In genomic region chr16:89957214-89957785, GRCh38 we compare ENCODE assay signal across 27 cellular contexts. TPM values are rescaled to one million over a fixed set of nuclear protein-coding genes. Genes with fewer than 3 reads are reported as not detected.
DNase-seq lines count a peak whose midpoint lies in the region; ATAC-seq, FAIRE-seq and TF ChIP-seq lines count a peak whose summit lies in the region.
"Had no signal": no experiment of that assay in that cellular context is flagged by ENCODE, and none has a peak within 500 bp of the region (broad histone marks: within the 10 kb centered on the region; RNA-seq: fewer than 3 reads in every experiment).

No MANE protein-coding gene starts in this region.

- H3K27me3 Mint-ChIP-seq in astrocyte (ENCODE audit: low read depth, unreplicated experiment) (no peaks in the 10 kb centered on the region), nephron progenitor cell (ENCODE audit: low read depth, poor library complexity) (no peaks in the 10 kb centered on the region)
- H3K27me3 Mint-ChIP-seq in naive thymus-derived CD4-positive, alpha-beta T cell: no peaks in the 10 kb centered on the region
- H3K27me3 Mint-ChIP-seq in activated CD4-positive, alpha-beta T cell treated with anti-CD3 and anti-CD28 coated beads, Interleukin-2, amount 10 ng/mL, durations not matched to agents 7 days and 5 days: no peaks in the 10 kb centered on the region
- H3K27me3 Mint-ChIP-seq: activated naive CD8-positive, alpha-beta T cell; stimulated activated naive CD8-positive, alpha-beta T cell treated with anti-CD3 and anti-CD28 coated beads, Interleukin-15, amount 100 ng/mL, for 72 hours; type B pancreatic cell had no signal

- H3K9ac ChIP-seq in astrocyte (ENCODE audit: low read length) (no peak overlapping the region), colonic mucosa (ENCODE audit: low read depth in 2 of 2, low read length in 2 of 2) (no peak overlapping the region)
- H3K9ac ChIP-seq: BLaER1 had no signal

- peaks cover 18% of the 10 kb centered on the region for H3K79me2 ChIP-seq in astrocyte (ENCODE audit: insufficient read depth, low read length)

- POLR2A ChIA-PET in naive thymus-derived CD4-positive, alpha-beta T cell (lab: Charles Lee): no interaction called here
- POLR2A ChIA-PET in activated CD4-positive, alpha-beta T cell treated with anti-CD3 and anti-CD28 coated beads, Interleukin-2, amount 10 ng/mL, durations not matched to agents 7 days and 5 days (lab: Charles Lee): no interaction called here

- H3K4me3 ChIP-seq in right atrium auricular region (peak overlapping the region in 1 of 2 donors; percentile 10), astrocyte (ENCODE audit: insufficient read depth, low read depth, low read length) (no peak overlapping the region), colonic mucosa (no peak overlapping the region)
- no peak overlapping the region for H3K4me3 ChIP-seq in naive thymus-derived CD4-positive, alpha-beta T cell (ENCODE audit: low read length)
- H3K4me3 ChIP-seq: BLaER1, GM23338, ovary, right lobe of liver had no signal

- no peak overlapping the region for H3K4me3 Mint-ChIP-seq in astrocyte (ENCODE audit: unreplicated experiment)
- peak overlapping the region in 1 of 10 donors; percentile 30 for H3K4me3 Mint-ChIP-seq in naive thymus-derived CD4-positive, alpha-beta T cell
- H3K4me3 Mint-ChIP-seq in activated CD4-positive, alpha-beta T cell treated with anti-CD3 and anti-CD28 coated beads, Interleukin-2, amount 10 ng/mL, durations not matched to agents 7 days and 5 days: no peak overlapping the region
- H3K4me3 Mint-ChIP-seq in nephron progenitor cell: no peak overlapping the region
- H3K4me3 Mint-ChIP-seq: activated naive CD8-positive, alpha-beta T cell; stimulated activated naive CD8-positive, alpha-beta T cell treated with anti-CD3 and anti-CD28 coated beads, Interleukin-15, amount 100 ng/mL, for 72 hours; type B pancreatic cell had no signal

- H3K36me3 Mint-ChIP-seq in astrocyte (ENCODE audit: low read depth, unreplicated experiment) (peaks cover 28% of the 10 kb centered on the region), nephron progenitor cell (ENCODE audit: low read depth) (peaks cover 31% of the 10 kb centered on the region)
- H3K36me3 Mint-ChIP-seq in naive thymus-derived CD4-positive, alpha-beta T cell: peaks cover 1 to 29% (median 8%) of the 10 kb centered on the region in 5 donors
- peaks cover 7% of the 10 kb centered on the region for H3K36me3 Mint-ChIP-seq in activated CD4-positive, alpha-beta T cell treated with anti-CD3 and anti-CD28 coated beads, Interleukin-2, amount 10 ng/mL, durations not matched to agents 7 days and 5 days (ENCODE audit: low read depth)
- H3K36me3 Mint-ChIP-seq: activated naive CD8-positive, alpha-beta T cell had no signal

- H3K36me3 ChIP-seq in right atrium auricular region (peaks cover 34% of the 10 kb centered on the region), astrocyte (ENCODE audit: insufficient read depth, low read length) (peaks cover 14% of the 10 kb centered on the region), colonic mucosa (no peaks in the 10 kb centered on the region)
- peaks cover 0 to 61% (median 0%) of the 10 kb centered on the region in 3 experiments for H3K36me3 ChIP-seq in naive thymus-derived CD4-positive, alpha-beta T cell (ENCODE audit: control insufficient read depth in 2 of 3, insufficient read depth in 3 of 3, low read length in 3 of 3)
- H3K36me3 ChIP-seq: ovary had no signal

- H3K4me1 ChIP-seq in right atrium auricular region (no peaks in the 10 kb centered on the region), astrocyte (ENCODE audit: insufficient read depth, low read length) (no peaks in the 10 kb centered on the region), colonic mucosa (no peaks in the 10 kb centered on the region)
- no peaks in the 10 kb centered on the region for H3K4me1 ChIP-seq in naive thymus-derived CD4-positive, alpha-beta T cell (ENCODE audit: control insufficient read depth in 2 of 2, insufficient read depth in 2 of 2, low read length in 2 of 2)
- H3K4me1 ChIP-seq: ascending aorta, Caco-2, right lobe of liver had no signal

- peak; percentile 9 for ATAC-seq in left ventricle myocardium superior
- peak; percentile 5 for ATAC-seq in naive thymus-derived CD4-positive, alpha-beta T cell
- ATAC-seq: stimulated activated naive CD8-positive, alpha-beta T cell treated with anti-CD3 and anti-CD28 coated beads, Interleukin-15, amount 100 ng/mL, for 72 hours had no signal

- H3K27ac ChIP-seq in right atrium auricular region (no peak overlapping the region), astrocyte (ENCODE audit: low read depth, low read length) (no peak overlapping the region), substantia nigra (ENCODE audit: low read depth, low read length, poor library complexity, severe bottlenecking) (no peak overlapping the region), colonic mucosa (no peak overlapping the region)
- no peak overlapping the region for H3K27ac ChIP-seq in naive thymus-derived CD4-positive, alpha-beta T cell (ENCODE audit: low read depth, low read length)
- H3K27ac ChIP-seq: ascending aorta, BLaER1, epithelial cell of prostate, ovary had no signal

- H3K9me3 Mint-ChIP-seq in astrocyte (ENCODE audit: unreplicated experiment) (no peaks in the 10 kb centered on the region), nephron progenitor cell (no peaks in the 10 kb centered on the region)
- no peaks in the 10 kb centered on the region for H3K9me3 Mint-ChIP-seq in naive thymus-derived CD4-positive, alpha-beta T cell
- no peaks in the 10 kb centered on the region for H3K9me3 Mint-ChIP-seq in activated CD4-positive, alpha-beta T cell treated with anti-CD3 and anti-CD28 coated beads, Interleukin-2, amount 10 ng/mL, durations not matched to agents 7 days and 5 days
- H3K9me3 Mint-ChIP-seq: activated T-helper 2 cell treated with anti-CD3 and anti-CD28 coated beads, Interferon-gamma antibody, Interleukin-2, Interleukin-4, amounts not matched to agents 10 μg/mL and 5 μg/mL and 100 μg/mL, durations not matched to agents 14 hours and 24 hours and 36 hours; GM23338; stimulated activated naive CD8-positive, alpha-beta T cell treated with anti-CD3 and anti-CD28 coated beads, Interleukin-15, amount 100 ng/mL, for 72 hours; type B pancreatic cell had no signal

- no peak overlapping the region for H2AFZ ChIP-seq in astrocyte (ENCODE audit: low read depth, low read length)
- H2AFZ ChIP-seq: GM23338 had no signal

- H3K4me2 ChIP-seq in astrocyte (ENCODE audit: low read length): no peak overlapping the region
- H3K4me2 ChIP-seq: BLaER1, GM23338 had no signal

- intact Hi-C loops in left ventricle myocardium superior (cut with micrococcal nuclease) (no loop called here), colonic mucosa (cut with DNase I) (no loop called here)
- intact Hi-C loops in naive thymus-derived CD4-positive, alpha-beta T cell (cut with micrococcal nuclease): no loop called here

- FAIRE-seq in astrocyte (lab: Jason Lieb, UNC): no peak

- H3K27ac Mint-ChIP-seq in astrocyte (ENCODE audit: unreplicated experiment): peak overlapping the region; percentile 69
- no peak overlapping the region for H3K27ac Mint-ChIP-seq in naive thymus-derived CD4-positive, alpha-beta T cell
- H3K27ac Mint-ChIP-seq in activated CD4-positive, alpha-beta T cell treated with anti-CD3 and anti-CD28 coated beads, Interleukin-2, amount 10 ng/mL, durations not matched to agents 7 days and 5 days: no peak overlapping the region
- H3K27ac Mint-ChIP-seq in nephron progenitor cell: no peak overlapping the region
- H3K27ac Mint-ChIP-seq: activated naive CD8-positive, alpha-beta T cell; activated T-helper 2 cell treated with anti-CD3 and anti-CD28 coated beads, Interferon-gamma antibody, Interleukin-2, Interleukin-4, amounts not matched to agents 10 μg/mL and 5 μg/mL and 100 μg/mL, durations not matched to agents 14 hours and 24 hours and 36 hours; stimulated activated naive CD8-positive, alpha-beta T cell treated with anti-CD3 and anti-CD28 coated beads, Interleukin-15, amount 100 ng/mL, for 72 hours; type B pancreatic cell had no signal

- no peaks in the 10 kb centered on the region for H3K27me3 ChIP-seq in right atrium auricular region
- no peaks in the 10 kb centered on the region for H3K27me3 ChIP-seq in astrocyte (ENCODE audit: insufficient read depth, low read length)
- no peaks in the 10 kb centered on the region for H3K27me3 ChIP-seq in naive thymus-derived CD4-positive, alpha-beta T cell (ENCODE audit: control insufficient read depth in 2 of 2, insufficient read depth in 2 of 2, low read length in 2 of 2)
- no peaks in the 10 kb centered on the region for H3K27me3 ChIP-seq in colonic mucosa
- H3K27me3 ChIP-seq: ascending aorta, BLaER1, ovary, right lobe of liver had no signal

- TF ChIP-seq CTCF in right atrium auricular region (IDR thresholded peaks at IDR 0.05) (no peak), astrocyte (IDR thresholded peaks at IDR 0.05; ENCODE audit: insufficient read depth, low read depth, low read length) (no peak), nephron progenitor cell (IDR thresholded peaks at IDR 0.05) (no peak), colonic mucosa (IDR thresholded peaks at IDR 0.05) (no peak)

- H3K9me3 ChIP-seq in right atrium auricular region (no peaks in the 10 kb centered on the region), astrocyte (ENCODE audit: insufficient read depth, low read depth, low read length) (no peaks in the 10 kb centered on the region), colonic mucosa (no peaks in the 10 kb centered on the region)
- no peaks in the 10 kb centered on the region for H3K9me3 ChIP-seq in naive thymus-derived CD4-positive, alpha-beta T cell (ENCODE audit: control insufficient read depth in 2 of 3, low read length in 3 of 3)
- H3K9me3 ChIP-seq: ascending aorta, BLaER1, Caco-2, ovary, right lobe of liver had no signal

- CTCF ChIA-PET in naive thymus-derived CD4-positive, alpha-beta T cell (lab: Charles Lee): interaction anchor here (0.6 to 1.5 kb wide), 2 partner anchors 8 to 18 kb away, joined by 3 to 4 read pairs; no protein-coding TSS in a partner anchor
- CTCF ChIA-PET in activated CD4-positive, alpha-beta T cell treated with anti-CD3 and anti-CD28 coated beads, Interleukin-2, amount 10 ng/mL, durations not matched to agents 7 days and 5 days (lab: Charles Lee): interaction anchor here (1.4 kb wide), 1 partner anchor 15 kb away, joined by 3 read pairs; no protein-coding TSS in a partner anchor

- no peak for DNase-seq in left ventricle myocardium superior
- DNase-seq in right atrium auricular region (ENCODE audit: low spot score): no peak
- DNase-seq in astrocyte (ENCODE audit: low read depth): no peak
- DNase-seq in naive thymus-derived CD4-positive, alpha-beta T cell: no peak
- DNase-seq in activated CD4-positive, alpha-beta T cell treated with anti-CD3 and anti-CD28 coated beads, Interleukin-2, amount 10 ng/mL, durations not matched to agents 7 days and 5 days: no peak
- no peak for DNase-seq in nephron progenitor cell
- DNase-seq in substantia nigra (lab: John Stamatoyannopoulos, UW): no peak
- no peak for DNase-seq in colonic mucosa
- DNase-seq: activated CD4-positive, alpha-beta T cell treated with anti-CD3 and anti-CD28 coated beads, Interleukin-2, amount 50 U/mL, for 48 hours; activated CD4-positive, CD25-positive, alpha-beta regulatory T cell; activated CD8-positive, alpha-beta memory T cell treated with anti-CD3 and anti-CD28 coated beads, Interleukin-2, amount 50 U/mL, for 48 hours; DMS79 treated with DMSO at 0.1 percent for 48 hours; kidney glomerular epithelial cell; NCI-H1092 treated with DMSO at 0.1 percent for 48 hours; NCI-H1930; NCI-H69; ovary; right lobe of liver; stimulated activated naive CD8-positive, alpha-beta T cell treated with anti-CD3 and anti-CD28 coated beads, Interleukin-15, amount 100 ng/mL, for 72 hours had no signal

- peaks cover 4% of the 10 kb centered on the region for H3K4me1 Mint-ChIP-seq in astrocyte (ENCODE audit: low read depth, unreplicated experiment)
- peaks cover 0 to 16% (median 0%) of the 10 kb centered on the region in 7 donors for H3K4me1 Mint-ChIP-seq in naive thymus-derived CD4-positive, alpha-beta T cell
- no peaks in the 10 kb centered on the region for H3K4me1 Mint-ChIP-seq in activated CD4-positive, alpha-beta T cell treated with anti-CD3 and anti-CD28 coated beads, Interleukin-2, amount 10 ng/mL, durations not matched to agents 7 days and 5 days
- peaks cover 7% of the 10 kb centered on the region for H3K4me1 Mint-ChIP-seq in nephron progenitor cell

- peaks cover 29% of the 10 kb centered on the region for H4K20me1 ChIP-seq in astrocyte (ENCODE audit: insufficient read depth, low read length)

RNA-seq across cellular contexts. Expression of gene DEF8, which starts 8.7 kb away (rescaled TPM):
- total RNA-seq in left ventricle myocardium superior (53.2 TPM), right atrium auricular region (10 to 100 TPM; 50.1 to 69.8 TPM), astrocyte (70.7 and 78.8 TPM in 2 replicates), colonic mucosa (10 to 100 TPM; 24.5 to 28.5 TPM)
- total RNA-seq in naive thymus-derived CD4-positive, alpha-beta T cell: 10 to 100 TPM; 26.7 to 50.3 (median 40.7) TPM
- polyA plus RNA-seq in naive thymus-derived CD4-positive, alpha-beta T cell: 10 to 100 TPM; 19.4 to 31.5 TPM
- total RNA-seq in activated CD4-positive, alpha-beta T cell treated with anti-CD3 and anti-CD28 coated beads, Interleukin-2, amount 10 ng/mL, durations not matched to agents 7 days and 5 days: 10 to 100 TPM; 30.7 to 35.5 TPM

RNA-seq across cellular contexts. Expression of gene TUBB3, which starts 34.2 kb away (rescaled TPM):
- total RNA-seq in left ventricle myocardium superior (1.8 TPM), right atrium auricular region (1 to 10 TPM; 2.2 to 6.4 TPM), astrocyte (360 and 459 TPM in 2 replicates), colonic mucosa (1 to 10 TPM; 3.2 to 8.0 TPM)
- total RNA-seq in naive thymus-derived CD4-positive, alpha-beta T cell: 1 to 10 TPM in 1 of 5 experiments, under 1 TPM in 1, not detected in 3; 0.48 to 2.8 TPM
- polyA plus RNA-seq in naive thymus-derived CD4-positive, alpha-beta T cell: under 1 TPM in 1 of 2 donors, not detected in 1; 0.22 TPM
- total RNA-seq in activated CD4-positive, alpha-beta T cell treated with anti-CD3 and anti-CD28 coated beads, Interleukin-2, amount 10 ng/mL, durations not matched to agents 7 days and 5 days: 1 to 10 TPM; 1.1 to 1.6 TPM

RNA-seq across cellular contexts. Expression of gene MC1R, which starts 38.6 kb away (rescaled TPM):
- total RNA-seq in left ventricle myocardium superior: 1.1 TPM
- 1 to 10 TPM in 1 of 2 donors, under 1 TPM in 1; 0.63 to 1.8 TPM for total RNA-seq in right atrium auricular region
- 8.4 and 9.2 TPM in 2 replicates for total RNA-seq in astrocyte
- total RNA-seq in naive thymus-derived CD4-positive, alpha-beta T cell: 10 to 100 TPM; 10.1 to 13.9 (median 11.2) TPM
- polyA plus RNA-seq in naive thymus-derived CD4-positive, alpha-beta T cell: under 1 TPM; 0.14 to 0.51 TPM
- 1 to 10 TPM; 5.0 to 6.6 TPM for total RNA-seq in activated CD4-positive, alpha-beta T cell treated with anti-CD3 and anti-CD28 coated beads, Interleukin-2, amount 10 ng/mL, durations not matched to agents 7 days and 5 days
- 1 to 10 TPM; 1.6 to 3.4 TPM for total RNA-seq in colonic mucosa

Comparison
In these comparisons a context has a peak if more than half of its experiments do, and no peak if none do; other contexts are left out.
1. RNA of gene TUBB3, which starts 34.2 kb away (total RNA-seq): 360 to 459 TPM in astrocyte; 3.2 to 8.0 TPM in colonic mucosa, 2.2 to 6.4 TPM in right atrium auricular region, 1.8 TPM in left ventricle myocardium superior (single experiment), 1.1 to 1.6 TPM in activated CD4-positive, alpha-beta T cell treated with anti-CD3 and anti-CD28 coated beads, Interleukin-2, amount 10 ng/mL, durations not matched to agents 7 days and 5 days and 0.48 to 2.8 TPM in naive thymus-derived CD4-positive, alpha-beta T cell; every median in the first group is over 10 times any median in the second.